23 cellular contexts compared by ENCODE assay signal in genomic region chr10:101388671-101389276, GRCh38.
"Had no signal": no experiment of that assay in that cellular context is flagged by ENCODE, and none has a peak within 500 bp of the region (broad histone marks: within the 10 kb centered on the region; RNA-seq: fewer than 3 reads in every experiment).

No MANE protein-coding gene starts in this region.

- DNase-seq: activated CD4-positive, alpha-beta memory T cell treated with anti-CD3 and anti-CD28 coated beads, Interleukin-2, amount 10 ng/mL, durations not matched to agents 7 days and 5 days; activated CD4-positive, alpha-beta T cell treated with anti-CD3 and anti-CD28 coated beads for 1 hour; activated CD4-positive, alpha-beta T cell treated with anti-CD3 and anti-CD28 coated beads, Interleukin-2, amount 10 ng/mL, durations not matched to agents 7 days and 5 days; activated CD8-positive, alpha-beta memory T cell treated with anti-CD3 and anti-CD28 coated beads, Interleukin-2, amount 50 U/mL, for 48 hours; activated gamma-delta T cell; activated naive CD4-positive, alpha-beta T cell treated with anti-CD3 and anti-CD28 coated beads, Interleukin-2, amount 10 ng/mL, durations not matched to agents 7 days and 5 days; activated naive CD8-positive, alpha-beta T cell treated with anti-CD3 and anti-CD28 coated beads, Interleukin-2, amount 10 ng/mL, durations not matched to agents 7 days and 5 days; activated T-cell treated with anti-CD3 and anti-CD28 coated beads, Interleukin-2, amount 50 U/mL, for 24 hours; amniotic stem cell; brain microvascular endothelial cell; cortex of kidney; gastrocnemius medialis; glutamatergic neuron; islet precursor cell; left ventricle myocardium inferior; mucosa of descending colon; right cardiac atrium; spleen; stimulated activated naive CD4-positive, alpha-beta T cell; T1000; transverse colon had no signal

- H3K36me3 ChIP-seq: brain microvascular endothelial cell, gastrocnemius medialis, left ventricle myocardium inferior, spleen, transverse colon had no signal

- H3K9me3 ChIP-seq: gastrocnemius medialis, left ventricle myocardium inferior, mucosa of descending colon, spleen, transverse colon had no signal

- H3K27ac ChIP-seq: brain microvascular endothelial cell, gastrocnemius medialis, left ventricle myocardium inferior, spleen, transverse colon had no signal

- ATAC-seq: gastrocnemius medialis; mucosa of descending colon; natural killer cell treated with Interleukin-12 subunit alpha and Interleukin-12 subunit beta and Interleukin-15 and Interleukin-18, amount 100 ng/mL, for 72 hours had no signal

- H3K4me3 ChIP-seq: gastrocnemius medialis, left ventricle myocardium inferior, lung, mucosa of descending colon, spleen, transverse colon had no signal
